ENCODE assay signal across 8 cellular contexts in genomic region chr16:67719048-67719777, GRCh38. TPM values are rescaled to one million over a fixed set of nuclear protein-coding genes. Genes with fewer than 3 reads are reported as not detected.
DNase-seq lines count a peak whose midpoint lies in the region; ATAC-seq and TF ChIP-seq lines count a peak whose summit lies in the region.

A gene with protein sequence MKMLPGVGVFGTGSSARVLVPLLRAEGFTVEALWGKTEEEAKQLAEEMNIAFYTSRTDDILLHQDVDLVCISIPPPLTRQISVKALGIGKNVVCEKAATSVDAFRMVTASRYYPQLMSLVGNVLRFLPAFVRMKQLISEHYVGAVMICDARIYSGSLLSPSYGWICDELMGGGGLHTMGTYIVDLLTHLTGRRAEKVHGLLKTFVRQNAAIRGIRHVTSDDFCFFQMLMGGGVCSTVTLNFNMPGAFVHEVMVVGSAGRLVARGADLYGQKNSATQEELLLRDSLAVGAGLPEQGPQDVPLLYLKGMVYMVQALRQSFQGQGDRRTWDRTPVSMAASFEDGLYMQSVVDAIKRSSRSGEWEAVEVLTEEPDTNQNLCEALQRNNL (minus strand): TSS chr16:67719316. CDS start chr16:67685715, 33,601 bp downstream.

- H3K4me3 ChIP-seq in right cardiac atrium (ENCODE audit: low read length) (peak within 1 kb of the TSS; percentile 69), vagina (peak within 1 kb of the TSS; percentile 95 to 96)

- under 1% methylated on average over 59 of the region's 59 CpGs for WGBS in right cardiac atrium

- H3K27ac ChIP-seq in right cardiac atrium (ENCODE audit: low read length) (peak within 1 kb of the TSS; percentile 91), vagina (peak within 1 kb of the TSS; percentile 85)

- no peaks in the 10 kb centered on the region for H3K9me3 ChIP-seq in right cardiac atrium (ENCODE audit: control insufficient read depth, low read length)
- H3K9me3 ChIP-seq in vagina: no peaks in the 10 kb centered on the region

- H3K27me3 ChIP-seq in right cardiac atrium (ENCODE audit: control insufficient read depth, insufficient read depth) (no peaks in the 10 kb centered on the region), vagina (no peaks in the 10 kb centered on the region)

- TF ChIP-seq CTCF in vagina (IDR thresholded peaks at IDR 0.05): no peak

- intact Hi-C loops in right cardiac atrium (cut with DNase I): no loop called here
- intact Hi-C loops in vagina (cut with DNase I): no loop called here

- no peaks in the 10 kb centered on the region for H3K4me1 ChIP-seq in right cardiac atrium (ENCODE audit: control insufficient read depth, insufficient read depth, low read length)
- peaks cover 27% of the 10 kb centered on the region for H3K4me1 ChIP-seq in vagina

- ATAC-seq in HG02938 (IDR thresholded peaks at IDR 0.05; ENCODE audit: unreplicated experiment): peak; percentile 82
- peak; percentile 98 to 99 for ATAC-seq in right cardiac atrium

- peak; percentile 95 for TF ChIP-seq POLR2A in GM15510 (IDR thresholded peaks at IDR 0.05; ENCODE audit: borderline replicate concordance, extremely low read depth, insufficient read length)
- TF ChIP-seq POLR2A in vagina (IDR thresholded peaks at IDR 0.05): peak; percentile 12 to 92

- peak; percentile 75 to 84 for DNase-seq in NCI-H187 (lab: John Stamatoyannopoulos, UW)
- DNase-seq in T-helper 2 cell: peak; percentile 93 to 99 (median 96)
- DNase-seq in anterior cingulate cortex (lab: John Stamatoyannopoulos, UW): peak; percentile 57 to 98 (median 92)
- peak; percentile 97 to 99 (median 98) for DNase-seq in right cardiac atrium
- peak; percentile 94 for DNase-seq in putamen (ENCODE audit: low spot score)
- peak in 1 of 2 donors; percentile 94 for DNase-seq in vagina (ENCODE audit: extremely low spot score in 2 of 2)

- H3K36me3 ChIP-seq in vagina: peaks cover 0 to 5% of the 10 kb centered on the region in 2 donors

RNA-seq across cellular contexts. Expression of the gene that starts here (rescaled TPM):
- total RNA-seq in right cardiac atrium (1 to 10 TPM; 8.2 to 9.9 (median 8.6) TPM), vagina (32.7 TPM)
- 8.1 TPM for polyA plus RNA-seq in right cardiac atrium
